17 cellular contexts compared by ENCODE assay signal in the genomic region with DNA sequence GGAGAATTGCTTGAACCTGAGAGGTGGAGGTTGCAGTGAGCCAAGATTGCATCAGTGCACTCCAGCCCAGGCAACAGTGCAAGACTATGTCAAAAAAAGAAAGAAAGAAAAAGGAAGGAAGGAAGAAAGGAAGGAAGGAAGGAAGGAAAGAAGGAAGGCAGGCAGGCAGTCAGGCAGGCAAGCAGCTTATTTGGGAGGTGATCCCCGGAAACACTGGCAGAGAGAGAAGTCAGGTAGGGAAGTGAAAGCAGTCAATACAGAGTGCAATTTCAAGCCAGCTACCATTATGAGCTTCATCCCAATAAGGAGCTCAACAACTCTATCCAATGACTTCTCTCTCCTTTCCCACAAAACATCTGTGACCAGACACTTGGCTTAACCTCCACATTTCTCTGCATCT.
"Had no signal": no experiment of that assay in that cellular context is flagged by ENCODE, and none has a peak within 500 bp of the region (broad histone marks: within the 10 kb centered on the region; RNA-seq: fewer than 3 reads in every experiment).

No MANE protein-coding gene starts in this region.

- DNase-seq: activated CD4-positive, alpha-beta memory T cell treated with anti-CD3 and anti-CD28 coated beads for 36 hours; activated CD4-positive, alpha-beta T cell treated with anti-CD3 and anti-CD28 coated beads for 48 hours; activated effector memory CD4-positive, alpha-beta T cell treated with anti-CD3 and anti-CD28 coated beads, Interleukin-2, amount 50 U/mL, for 16 hours; activated naive CD4-positive, alpha-beta T cell treated with anti-CD3 and anti-CD28 coated beads, Interleukin-2, amount 10 ng/mL, durations not matched to agents 7 days and 5 days; activated T-cell treated with anti-CD3 and anti-CD28 coated beads, Interleukin-2, amount 50 U/mL, for 72 hours; amygdala; effector CD4-positive, alpha-beta T cell; heart left ventricle; islet precursor cell; left cardiac atrium; pancreas; right cardiac atrium; stimulated activated CD4-positive, alpha-beta T cell treated with anti-CD3 and anti-CD28 coated beads, Interleukin-2, amount 100 ng/mL, for 24 hours; T-helper 9 cell; testis; trophoblast cell had no signal

- ATAC-seq: activated T-cell treated with anti-CD3 and anti-CD28 coated beads, Interleukin-2, amount 50 U/mL, for 72 hours; heart left ventricle; left cardiac atrium; pancreas; right cardiac atrium; stimulated activated memory B cell treated with anti-CD40 and anti-IgM and Interleukin-4, amounts not matched to agents 10 μg/mL and 1 μg/mL and 100 μg/mL, for 72 hours had no signal
